In genomic region chr13:32023698-32024097, GRCh38 we compare ENCODE assay signal across 1 cellular context.
TF ChIP-seq lines count a peak whose summit lies in the region.

No MANE protein-coding gene starts in this region.

TF ChIP-seq in SK-N-SH treated with all-trans-retinoic acid at 6 μM for 48 hours, 23 proteins besides CTCF, POLR2A, EP300 and RAD21 (continued from another document):
- no peak for TF ChIP-seq POU6F1 (CRISPR knock-in tag; IDR thresholded peaks at IDR 0.05; ENCODE audit: borderline replicate concordance, low read depth)
- TF ChIP-seq CREB5 (CRISPR knock-in tag; IDR thresholded peaks at IDR 0.05; ENCODE audit: low read depth) = no peak
- no peak for TF ChIP-seq CSRNP3 (CRISPR knock-in tag; IDR thresholded peaks at IDR 0.05)
- no peak for TF ChIP-seq TSHZ2 (CRISPR knock-in tag; IDR thresholded peaks at IDR 0.05)
- TF ChIP-seq ZC3H10 (CRISPR knock-in tag; IDR thresholded peaks at IDR 0.05) = no peak
- no peak for TF ChIP-seq TOX (CRISPR knock-in tag; IDR thresholded peaks at IDR 0.05; ENCODE audit: borderline replicate concordance)
- TF ChIP-seq ZFP3 (CRISPR knock-in tag; IDR thresholded peaks at IDR 0.05) = no peak
- TF ChIP-seq TCF4 (CRISPR knock-in tag; IDR thresholded peaks at IDR 0.05; ENCODE audit: borderline replicate concordance) = no peak
- no peak for TF ChIP-seq BACH2 (CRISPR knock-in tag; IDR thresholded peaks at IDR 0.05; ENCODE audit: borderline replicate concordance)
- no peak for TF ChIP-seq ZNF8 (CRISPR knock-in tag; IDR thresholded peaks at IDR 0.05)
- no peak for TF ChIP-seq OSR1 (CRISPR knock-in tag; IDR thresholded peaks at IDR 0.05)
- TF ChIP-seq ZFP30 (CRISPR knock-in tag; IDR thresholded peaks at IDR 0.05) = no peak
- TF ChIP-seq ARNTL (CRISPR knock-in tag; IDR thresholded peaks at IDR 0.05; ENCODE audit: borderline replicate concordance, low read depth) = no peak
- TF ChIP-seq ISL1 (CRISPR knock-in tag; IDR thresholded peaks at IDR 0.05) = no peak
TF ChIP-seq in SK-N-SH treated with all-trans-retinoic acid at 6 μM for 48 hours: peak in this region for 0.
